Comparison of ENCODE assay signal across 17 cellular contexts in genomic region chr2:232541961-232542714, GRCh38. TPM values are rescaled to one million over a fixed set of nuclear protein-coding genes. Genes with fewer than 3 reads are reported as not detected.
"Had no signal": no experiment of that assay in that cellular context is flagged by ENCODE, and none has a peak within 500 bp of the region (broad histone marks: within the 10 kb centered on the region; RNA-seq: fewer than 3 reads in every experiment).

No MANE protein-coding gene starts in this region.

- H3K4me3 ChIP-seq: cardiac muscle cell, esophagus muscularis mucosa, left ventricle myocardium inferior, prostate gland, stomach, thoracic aorta had no signal

- DNase-seq: activated CD4-positive, alpha-beta T cell treated with anti-CD3 and anti-CD28 coated beads, Interleukin-2, amount 10 ng/mL, durations not matched to agents 7 days and 5 days; hippocampal formation; left ventricle myocardium inferior; natural killer cell; occipital lobe; stomach; T-helper 2 cell had no signal

- H3K36me3 Mint-ChIP-seq: natural killer cell had no signal

- H3K36me3 ChIP-seq: cardiac muscle cell, left ventricle myocardium inferior, prostate gland, thoracic aorta had no signal

- H3K27me3 Mint-ChIP-seq: activated naive CD4-positive, alpha-beta T cell treated with anti-CD3 and anti-CD28 coated beads, Interleukin-2, amount 50 U/mL, for 24 hours had no signal

- H3K4me3 Mint-ChIP-seq: activated CD4-positive, alpha-beta T cell treated with anti-CD3 and anti-CD28 coated beads, Interleukin-2, amount 10 ng/mL, durations not matched to agents 7 days and 5 days; activated naive CD4-positive, alpha-beta T cell treated with anti-CD3 and anti-CD28 coated beads, Interleukin-2, amount 50 U/mL, for 24 hours; natural killer cell; WTC11 had no signal

- H3K27ac ChIP-seq: cardiac muscle cell, esophagus muscularis mucosa, left ventricle myocardium inferior, prostate gland, stomach, thoracic aorta had no signal

- ATAC-seq: natural killer cell, right cardiac atrium, WTC11 had no signal

- H3K27ac Mint-ChIP-seq: activated CD4-positive, alpha-beta T cell treated with anti-CD3 and anti-CD28 coated beads, Interleukin-2, amount 10 ng/mL, durations not matched to agents 7 days and 5 days; activated naive CD4-positive, alpha-beta T cell treated with anti-CD3 and anti-CD28 coated beads, Interleukin-2, amount 50 U/mL, for 24 hours; activated T-helper 2 cell treated with anti-CD3 and anti-CD28 coated beads, Interferon-gamma antibody, Interleukin-2, Interleukin-4, amounts not matched to agents 10 μg/mL and 5 μg/mL and 100 μg/mL, durations not matched to agents 14 hours and 24 hours and 36 hours; natural killer cell; WTC11 had no signal

- H3K9me3 Mint-ChIP-seq: activated CD4-positive, alpha-beta T cell treated with anti-CD3 and anti-CD28 coated beads, Interleukin-2, amount 10 ng/mL, durations not matched to agents 7 days and 5 days; activated naive CD4-positive, alpha-beta T cell treated with anti-CD3 and anti-CD28 coated beads, Interleukin-2, amount 50 U/mL, for 24 hours; activated T-helper 2 cell treated with anti-CD3 and anti-CD28 coated beads, Interferon-gamma antibody, Interleukin-2, Interleukin-4, amounts not matched to agents 10 μg/mL and 5 μg/mL and 100 μg/mL, durations not matched to agents 14 hours and 24 hours and 36 hours; natural killer cell; WTC11 had no signal

- H3K4me1 ChIP-seq: esophagus muscularis mucosa, prostate gland had no signal

- H3K27me3 ChIP-seq: cardiac muscle cell had no signal

- H3K9me3 ChIP-seq: esophagus muscularis mucosa, left ventricle myocardium inferior, prostate gland, stomach, thoracic aorta had no signal

RNA-seq across cellular contexts. Expression of gene CHRNG, which starts 2.6 kb away (rescaled TPM):
- total RNA-seq: activated CD4-positive, alpha-beta T cell treated with anti-CD3 and anti-CD28 coated beads, Interleukin-2, amount 10 ng/mL, durations not matched to agents 7 days and 5 days; activated T-helper 2 cell treated with anti-CD3 and anti-CD28 coated beads, Interferon-gamma antibody, Interleukin-2, Interleukin-4, amounts not matched to agents 10 μg/mL and 5 μg/mL and 100 μg/mL, durations not matched to agents 14 hours and 24 hours and 36 hours; cardiac muscle cell; esophagus muscularis mucosa; kidney epithelial cell; left ventricle myocardium inferior; mucosa of gallbladder; natural killer cell; prostate gland; right cardiac atrium; stomach; thoracic aorta had no signal

RNA-seq across cellular contexts. Expression of gene CHRND, which starts 16.2 kb away (rescaled TPM):
- total RNA-seq: activated CD4-positive, alpha-beta T cell treated with anti-CD3 and anti-CD28 coated beads, Interleukin-2, amount 10 ng/mL, durations not matched to agents 7 days and 5 days; activated T-helper 2 cell treated with anti-CD3 and anti-CD28 coated beads, Interferon-gamma antibody, Interleukin-2, Interleukin-4, amounts not matched to agents 10 μg/mL and 5 μg/mL and 100 μg/mL, durations not matched to agents 14 hours and 24 hours and 36 hours; esophagus muscularis mucosa; kidney epithelial cell; left ventricle myocardium inferior; mucosa of gallbladder; natural killer cell; occipital lobe; stomach; thoracic aorta; WTC11 had no signal

RNA-seq across cellular contexts. Expression of gene PRSS56, which starts 21.9 kb away (rescaled TPM):
- total RNA-seq: activated CD4-positive, alpha-beta T cell treated with anti-CD3 and anti-CD28 coated beads, Interleukin-2, amount 10 ng/mL, durations not matched to agents 7 days and 5 days; activated T-helper 2 cell treated with anti-CD3 and anti-CD28 coated beads, Interferon-gamma antibody, Interleukin-2, Interleukin-4, amounts not matched to agents 10 μg/mL and 5 μg/mL and 100 μg/mL, durations not matched to agents 14 hours and 24 hours and 36 hours; cardiac muscle cell; esophagus muscularis mucosa; kidney epithelial cell; left ventricle myocardium inferior; mucosa of gallbladder; natural killer cell; occipital lobe; prostate gland; stomach; thoracic aorta; WTC11 had no signal
